ENCODE assay signal across 13 cellular contexts in the genomic region with DNA sequence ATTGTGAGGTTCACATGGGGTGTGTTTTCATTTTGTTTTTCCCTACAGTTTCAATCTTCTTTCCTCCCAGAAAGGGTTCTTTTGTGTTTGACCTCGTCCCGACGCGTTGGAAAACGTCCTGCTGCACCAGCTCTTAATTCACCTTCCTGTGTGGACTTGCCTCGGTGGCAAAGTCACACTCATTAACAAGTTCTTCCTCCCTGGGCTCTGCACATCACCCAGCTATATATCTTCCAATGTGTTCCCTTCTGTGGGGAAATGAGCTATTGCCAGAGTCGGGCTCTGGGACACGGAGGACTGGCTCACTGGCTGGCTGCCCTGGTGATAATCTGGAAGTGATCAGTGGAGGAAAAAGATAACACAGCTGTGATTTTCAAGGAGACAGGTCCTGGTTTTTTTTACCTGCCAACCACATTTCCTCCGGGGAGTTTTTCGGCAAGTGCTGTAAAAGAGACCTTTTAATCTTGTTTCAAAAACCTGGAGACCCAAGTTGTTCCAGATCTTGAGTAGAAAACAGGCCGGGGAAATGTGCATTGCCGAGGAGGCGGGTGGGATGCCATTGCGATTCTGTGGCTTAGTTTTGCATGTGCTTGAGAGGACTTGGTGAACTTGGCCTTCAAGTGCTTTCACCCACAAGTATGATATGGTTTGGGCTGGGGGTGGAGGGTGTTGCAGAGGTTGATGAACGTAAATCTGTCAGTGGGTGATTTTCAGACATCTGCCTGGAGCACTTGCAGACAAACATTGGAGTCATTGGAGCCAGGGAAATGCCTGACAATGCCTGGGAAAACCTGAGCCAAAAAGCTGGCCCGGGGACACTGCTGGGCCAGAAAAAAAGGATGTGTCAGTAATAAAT.
DNase-seq lines count a peak whose midpoint lies in the region; ATAC-seq and TF ChIP-seq lines count a peak whose summit lies in the region.
"Had no signal": no experiment of that assay in that cellular context is flagged by ENCODE, and none has a peak within 500 bp of the region (broad histone marks: within the 10 kb centered on the region; RNA-seq: fewer than 3 reads in every experiment).

No MANE protein-coding gene starts in this region.

- no peak overlapping the region for H2BK120ac ChIP-seq in trophoblast cell (ENCODE audit: insufficient read depth, low read length, poor library complexity)

- no CpG with 5 or more reads among the region's 16 CpGs for WGBS in trophoblast cell (ENCODE audit: extremely low coverage, insufficient coverage, insufficient read length)

- DNase-seq in EL (peak; percentile 80), RPMI7951 (ENCODE audit: low read depth) (peak; percentile 75), fibroblast of lung (ENCODE audit: low read depth in 2 of 2) (peak; percentile 75 to 79), trophoblast cell (no peak), cortex of kidney (lab: John Stamatoyannopoulos, UW) (no peak)
- DNase-seq: activated CD4-positive, CD25-positive, alpha-beta regulatory T cell treated with anti-CD3 and anti-CD28 coated beads, Interleukin-2, amount 50 U/mL, for 72 hours; Karpas-422; NCI-H2029; SW 1271 had no signal

- H3K4me2 ChIP-seq in fibroblast of lung (ENCODE audit: extremely low read depth, insufficient read depth, low read length) (peak overlapping the region; percentile 41), trophoblast cell (ENCODE audit: low read length) (peak overlapping the region; percentile 34)
- H3K4me2 ChIP-seq: BLaER1 treated with 17β-estradiol and CSF1 and Interleukin-3, amounts not matched to agents 10 nM and 100 nM had no signal

- no peak for TF ChIP-seq CTCF in fibroblast of lung (conservative IDR thresholded peaks at IDR 0.05 in 1 of 2, IDR thresholded peaks at IDR 0.05 in 1 of 2; ENCODE audit: low read depth in 1 of 2, low read length in 2 of 2)

- no peak overlapping the region for H4K8ac ChIP-seq in trophoblast cell (ENCODE audit: low read depth, low read length)

- H3K4me1 ChIP-seq in fibroblast of lung (ENCODE audit: control insufficient read depth, extremely low read depth, insufficient read depth, low read length) (no peaks in the 10 kb centered on the region), trophoblast cell (ENCODE audit: control insufficient read depth in 1 of 2, insufficient read depth in 2 of 2, low read length in 2 of 2) (peaks cover 10 to 11% of the 10 kb centered on the region in 2 experiments)
- H3K4me1 ChIP-seq: BLaER1 treated with 17β-estradiol and CSF1 and Interleukin-3, amounts not matched to agents 10 nM and 100 nM had no signal

- no peak overlapping the region for H2AFZ ChIP-seq in fibroblast of lung (ENCODE audit: low read length)
- no peak overlapping the region for H2AFZ ChIP-seq in trophoblast cell (ENCODE audit: insufficient read depth, low read length, poor library complexity)

- no peak for ATAC-seq in GM19328 (IDR thresholded peaks at IDR 0.05; ENCODE audit: unreplicated experiment)
- ATAC-seq in HG02642 (IDR thresholded peaks at IDR 0.05; ENCODE audit: poor library complexity, unreplicated experiment), result no peak
- ATAC-seq in HG02759 (IDR thresholded peaks at IDR 0.05; ENCODE audit: unreplicated experiment), result no peak

- no peak overlapping the region for H2BK12ac ChIP-seq in trophoblast cell (ENCODE audit: low read length)

- no peak overlapping the region for H3K9ac ChIP-seq in fibroblast of lung (ENCODE audit: insufficient read depth, low read length)
- H3K9ac ChIP-seq in trophoblast cell (ENCODE audit: low read length), result no peak overlapping the region
- H3K9ac ChIP-seq: BLaER1 treated with 17β-estradiol and CSF1 and Interleukin-3, amounts not matched to agents 10 nM and 100 nM had no signal

- H3K4me3 ChIP-seq in fibroblast of lung (replicated peaks in 1 of 4; ENCODE audit: control extremely low read depth in 1 of 4, insufficient read depth in 1 of 4, low read depth in 3 of 4, low read length in 4 of 4) (no peak overlapping the region), trophoblast cell (ENCODE audit: low read depth, low read length) (no peak overlapping the region)
- H3K4me3 ChIP-seq: BLaER1 treated with 17β-estradiol and CSF1 and Interleukin-3, amounts not matched to agents 10 nM and 100 nM had no signal

- H2AK5ac ChIP-seq in trophoblast cell (ENCODE audit: low read length), result no peak overlapping the region

- H3K9me3 ChIP-seq in fibroblast of lung (ENCODE audit: control insufficient read depth, insufficient read depth, low read depth, low read length) (no peaks in the 10 kb centered on the region), trophoblast cell (ENCODE audit: insufficient read depth, low read depth, low read length) (peaks cover 3% of the 10 kb centered on the region)
- H3K9me3 ChIP-seq: BLaER1 treated with 17β-estradiol and CSF1 and Interleukin-3, amounts not matched to agents 10 nM and 100 nM had no signal

- no peak overlapping the region for H4K12ac ChIP-seq in trophoblast cell (ENCODE audit: low read depth, low read length)

- no peaks in the 10 kb centered on the region for H3K79me2 ChIP-seq in fibroblast of lung (ENCODE audit: control insufficient read depth, insufficient read depth, low read length)
- no peaks in the 10 kb centered on the region for H3K79me2 ChIP-seq in trophoblast cell (ENCODE audit: control insufficient read depth, insufficient read depth, low read length, poor library complexity)

- H3K27me3 ChIP-seq in fibroblast of lung (ENCODE audit: control insufficient read depth, insufficient read depth, low read length) (peaks cover 12% of the 10 kb centered on the region), trophoblast cell (ENCODE audit: insufficient read depth, low read length) (no peaks in the 10 kb centered on the region)
- H3K27me3 ChIP-seq: BLaER1 treated with 17β-estradiol and CSF1 and Interleukin-3, amounts not matched to agents 10 nM and 100 nM had no signal

- no peak overlapping the region for H4K91ac ChIP-seq in trophoblast cell (ENCODE audit: low read depth, low read length)

- H3K14ac ChIP-seq in trophoblast cell (ENCODE audit: low read length), result no peak overlapping the region

- H3K36me3 ChIP-seq in fibroblast of lung (ENCODE audit: control insufficient read depth, insufficient read depth, low read length) (no peaks in the 10 kb centered on the region), trophoblast cell (ENCODE audit: control insufficient read depth in 1 of 2, insufficient read depth in 2 of 2, low read length in 2 of 2) (no peaks in the 10 kb centered on the region)
- H3K36me3 ChIP-seq: BLaER1 treated with 17β-estradiol and CSF1 and Interleukin-3, amounts not matched to agents 10 nM and 100 nM had no signal

- no peaks in the 10 kb centered on the region for H3K79me1 ChIP-seq in trophoblast cell (ENCODE audit: low read length)

- H3K23ac ChIP-seq in trophoblast cell (ENCODE audit: low read length), result no peak overlapping the region

- H3K4ac ChIP-seq in trophoblast cell (ENCODE audit: low read depth, low read length), result no peak overlapping the region

- no peak overlapping the region for H3K18ac ChIP-seq in trophoblast cell (ENCODE audit: low read length)

- H3K27ac ChIP-seq in fibroblast of lung (ENCODE audit: insufficient read depth, low read length), result no peak overlapping the region
- no peak overlapping the region for H3K27ac ChIP-seq in trophoblast cell (ENCODE audit: low read depth, low read length)
- H3K27ac ChIP-seq: BLaER1 treated with 17β-estradiol and CSF1 and Interleukin-3, amounts not matched to agents 10 nM and 100 nM had no signal

- H2BK5ac ChIP-seq in trophoblast cell (ENCODE audit: low read depth, low read length, poor library complexity), result no peak overlapping the region

- no peaks in the 10 kb centered on the region for H4K20me1 ChIP-seq in fibroblast of lung (ENCODE audit: control insufficient read depth, extremely low read depth, insufficient read depth, low read length)
- H4K20me1 ChIP-seq: BLaER1 treated with 17β-estradiol and CSF1 and Interleukin-3, amounts not matched to agents 10 nM and 100 nM had no signal

Comparison
In these comparisons a context has a peak if more than half of its experiments do, and no peak if none do; other contexts are left out.
1. DNase-seq: peak in EL (single experiment), RPMI7951 (single experiment) and fibroblast of lung (2 of 2); none in trophoblast cell (0 of 2) and cortex of kidney (single experiment).